13 cellular contexts compared by ENCODE assay signal in the genomic region with DNA sequence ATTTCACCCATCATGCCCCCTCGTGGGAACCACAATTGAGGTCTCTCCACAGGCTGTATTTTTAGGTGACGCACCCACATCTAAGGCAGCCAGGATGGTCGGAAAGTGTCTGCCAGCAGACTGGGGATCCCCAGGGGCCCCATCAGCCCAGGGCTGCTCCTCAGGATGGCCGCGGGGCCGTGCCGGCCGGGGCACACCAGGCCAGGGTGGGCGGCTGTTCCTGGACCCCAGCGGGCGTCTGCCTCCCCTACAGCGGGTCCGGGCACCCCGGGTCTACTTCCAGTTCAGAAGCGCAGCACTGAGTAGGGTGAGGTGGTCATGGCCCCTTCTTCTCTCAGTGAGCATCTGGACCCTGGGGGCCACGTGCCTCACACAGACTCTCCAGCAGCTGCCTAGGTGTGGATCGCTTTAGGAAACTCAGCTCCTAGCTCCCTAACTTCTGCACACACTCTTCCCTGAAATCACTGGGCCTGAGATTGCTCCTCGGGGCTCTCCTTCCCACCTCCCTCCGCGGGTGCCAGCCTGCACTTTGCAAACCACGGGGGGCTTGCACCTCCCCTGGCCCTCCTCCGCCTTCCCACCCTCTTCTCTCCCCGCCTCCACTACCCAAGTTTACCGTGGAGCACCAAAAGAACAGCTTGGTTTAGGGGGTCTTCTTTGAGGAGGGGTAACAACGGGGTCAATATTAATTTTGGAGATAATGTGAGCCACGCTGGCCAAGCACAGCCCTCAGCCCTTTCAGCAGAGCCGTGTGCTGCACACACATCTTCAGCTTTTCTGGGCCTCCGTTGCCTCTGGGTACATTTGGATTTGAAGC. TPM values are rescaled to one million over a fixed set of nuclear protein-coding genes. Genes with fewer than 3 reads are reported as not detected.
A peak's percentile ranks its signal among the peaks of the same experiment; 100 is the strongest.
DNase-seq lines count a peak whose midpoint lies in the region; ATAC-seq and TF ChIP-seq lines count a peak whose summit lies in the region.
"Had no signal": no experiment of that assay in that cellular context is flagged by ENCODE, and none has a peak within 500 bp of the region (broad histone marks: within the 10 kb centered on the region; RNA-seq: fewer than 3 reads in every experiment).

No MANE protein-coding gene starts in this region.

- ATAC-seq in HG03460 (IDR thresholded peaks at IDR 0.05; ENCODE audit: unreplicated experiment) = no peak
- ATAC-seq in GM18861 (IDR thresholded peaks at IDR 0.05; ENCODE audit: unreplicated experiment) = no peak

- DNase-seq in Jurkat, Clone E6-1 (ENCODE audit: low read depth, low spot score) = peak; percentile 50
- DNase-seq in dorsolateral prefrontal cortex = no peak
- DNase-seq in osteocyte (ENCODE audit: extremely low spot score, unreplicated experiment) = no peak
- DNase-seq in NCI-H2107 (lab: John Stamatoyannopoulos, UW) = no peak
- DNase-seq in stimulated activated CD4-positive, alpha-beta T cell treated with anti-CD3 and anti-CD28 coated beads, Interleukin-2, amount 100 ng/mL, for 24 hours = no peak
- DNase-seq: cortex of kidney, NCI-H1436 treated with DMSO at 0.1 percent for 48 hours had no signal

- peak overlapping the region; percentile 43 for H3K4me3 Mint-ChIP-seq in osteocyte (ENCODE audit: unreplicated experiment)
- H3K4me3 Mint-ChIP-seq: activated CD4-positive, alpha-beta T cell treated with anti-CD3 and anti-CD28 coated beads, Interleukin-2, amount 10 ng/mL, durations not matched to agents 7 days and 5 days had no signal

- H3K27ac Mint-ChIP-seq in osteocyte (ENCODE audit: unreplicated experiment) = no peak overlapping the region
- H3K27ac Mint-ChIP-seq: activated CD4-positive, alpha-beta T cell treated with anti-CD3 and anti-CD28 coated beads, Interleukin-2, amount 10 ng/mL, durations not matched to agents 7 days and 5 days had no signal

- H4K20me1 ChIP-seq in BLaER1 = peaks cover 9% of the 10 kb centered on the region; the same call in 1 of the 2 replicates

- no peak overlapping the region for H3K9ac ChIP-seq in BLaER1

- H3K36me3 ChIP-seq in BLaER1 = no peaks in the 10 kb centered on the region
- H3K36me3 ChIP-seq: neutrophil had no signal

- no peak for TF ChIP-seq CTCF in dorsolateral prefrontal cortex (IDR thresholded peaks at IDR 0.05 in 54 of 56, conservative IDR thresholded peaks at IDR 0.05 in 2 of 56; ENCODE audit: low read depth in 1 of 56, partially characterized antibody in 56 of 56)
- no peak for TF ChIP-seq CTCF in osteocyte (IDR thresholded peaks at IDR 0.05)

- H3K27ac ChIP-seq in BLaER1 = no peak overlapping the region
- no peak overlapping the region for H3K27ac ChIP-seq in dorsolateral prefrontal cortex
- H3K27ac ChIP-seq: neutrophil had no signal

- peaks cover 17% of the 10 kb centered on the region for H3K4me1 Mint-ChIP-seq in osteocyte (ENCODE audit: unreplicated experiment)

- H3K27me3 ChIP-seq in BLaER1 = peaks cover 43% of the 10 kb centered on the region
- H3K27me3 ChIP-seq in dorsolateral prefrontal cortex = peaks cover 0 to 38% (median 10%) of the 10 kb centered on the region in 45 donors

- H3K4me3 ChIP-seq in BLaER1 (peak overlapping the region; percentile 60), dorsolateral prefrontal cortex (peak overlapping the region in 50 of 59 donors; percentile 15 to 66 (median 46))
- peak overlapping the region; percentile 33 for H3K4me3 ChIP-seq in Jurkat, Clone E6-1 (ENCODE audit: low read length)
- H3K4me3 ChIP-seq: lung had no signal

- H3K9me3 ChIP-seq in BLaER1 = no peaks in the 10 kb centered on the region
- H3K9me3 ChIP-seq: neutrophil had no signal

- intact Hi-C loops in dorsolateral prefrontal cortex (cut with DNase I) = loop anchor here (2.0 to 10.0 kb wide), 4 partner anchors 759 to 1169 kb away; partner anchors contain the start of gene WRNIP1 (in 1 of the 2)

- H3K9me3 Mint-ChIP-seq in osteocyte (ENCODE audit: unreplicated experiment) = no peaks in the 10 kb centered on the region
- H3K9me3 Mint-ChIP-seq: activated CD4-positive, alpha-beta T cell treated with anti-CD3 and anti-CD28 coated beads, Interleukin-2, amount 10 ng/mL, durations not matched to agents 7 days and 5 days had no signal

- H3K4me1 ChIP-seq in BLaER1 = peaks cover 23% of the 10 kb centered on the region

- no peaks in the 10 kb centered on the region for H3K36me3 Mint-ChIP-seq in osteocyte (ENCODE audit: unreplicated experiment)

- peaks cover 6% of the 10 kb centered on the region for H3K27me3 Mint-ChIP-seq in osteocyte (ENCODE audit: unreplicated experiment)

- peak overlapping the region; percentile 99 for H3K4me2 ChIP-seq in BLaER1

RNA-seq across cellular contexts. Expression of gene FOXC1, which starts 14.2 kb away (rescaled TPM):
- polyA plus RNA-seq in Jurkat, Clone E6-1 (2012; ENCODE audit: insufficient read depth, insufficient read length) = 2.2 TPM
- total RNA-seq in dorsolateral prefrontal cortex (10 to 100 TPM in 23 of 120 experiments, 1 to 10 TPM in 97; 2.7 to 22.9 (median 6.6) TPM), osteocyte (106 and 108 TPM in 2 replicates)
- total RNA-seq: activated CD4-positive, alpha-beta T cell treated with anti-CD3 and anti-CD28 coated beads, Interleukin-2, amount 10 ng/mL, durations not matched to agents 7 days and 5 days had no signal
